Comparison of ENCODE assay signal across 8 cellular contexts in the genomic region with DNA sequence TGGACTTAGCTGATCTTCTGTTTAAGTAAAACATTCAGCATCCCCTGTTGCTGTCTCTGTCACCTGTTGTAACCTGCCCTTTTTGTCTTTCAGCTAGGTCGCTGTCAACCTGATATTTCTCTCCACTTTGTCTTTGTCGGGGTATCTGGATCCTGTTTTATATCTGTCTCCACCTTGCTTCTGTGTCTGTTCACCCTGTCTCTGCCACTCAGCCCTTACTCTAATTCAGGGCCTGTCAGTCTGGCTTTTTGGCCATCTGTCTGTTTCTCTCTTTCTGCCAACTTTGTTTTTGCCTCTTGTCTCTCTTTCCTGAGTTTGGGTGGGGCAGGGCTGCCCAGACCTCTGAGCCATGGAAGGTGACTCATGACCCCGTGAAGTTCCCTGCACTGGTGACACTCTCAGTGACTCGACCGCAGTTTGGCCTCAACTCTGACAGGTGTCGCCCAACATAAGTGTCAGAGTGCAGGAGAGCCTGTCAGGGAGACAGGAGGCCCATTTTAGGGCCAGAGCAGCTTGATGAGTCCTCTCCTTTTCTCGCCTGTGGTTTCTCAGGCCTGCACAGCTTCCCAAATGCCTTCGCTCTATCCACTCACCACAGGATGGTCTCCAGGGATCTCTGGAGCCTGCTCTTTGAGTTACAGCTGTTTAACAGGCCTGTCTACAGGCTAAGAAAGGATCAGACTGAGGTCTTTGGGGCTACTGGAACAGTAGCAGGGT. TPM values are rescaled to one million over a fixed set of nuclear protein-coding genes. Genes with fewer than 3 reads are reported as not detected.
DNase-seq lines count a peak whose midpoint lies in the region; ATAC-seq and TF ChIP-seq lines count a peak whose summit lies in the region.

No MANE protein-coding gene starts in this region.

- POLR2A ChIA-PET in RWPE1 (lab: Yijun Ruan, JAX; ENCODE audit: low non-redundant PET) = interaction anchor here (0.6 to 1.6 kb wide), 2 partner anchors 12 to 16 kb away, joined by 4 to 8 read pairs; no protein-coding TSS in a partner anchor

- H3K4me1 ChIP-seq in heart left ventricle = peaks cover 0 to 54% (median 43%) of the 10 kb centered on the region in 12 donors

- H3K36me3 ChIP-seq in heart left ventricle = peaks cover 0 to 25% (median 18%) of the 10 kb centered on the region in 9 donors

- CTCF ChIA-PET in RWPE1 (lab: Yijun Ruan, JAX) = interaction anchor here (0.5 to 1.7 kb wide), 4 partner anchors 11 to 516 kb away, joined by 3 to 6 read pairs (median 3); no protein-coding TSS in a partner anchor

- 6 to 13% (median 11%) methylated on average over 8 of the region's 8 CpGs for WGBS in heart left ventricle, 4 donors

- peak in 1 of 2 donors; percentile 22 for TF ChIP-seq POLR2A in heart left ventricle (IDR thresholded peaks at IDR 0.05)

- H3K27me3 ChIP-seq in heart left ventricle = no peaks in the 10 kb centered on the region

- no peaks in the 10 kb centered on the region for H3K9me3 ChIP-seq in heart left ventricle

- H3K4me3 ChIP-seq in heart left ventricle (peak overlapping the region; percentile 76 to 98 (median 88)), skeletal muscle cell (ENCODE audit: low read depth, low read length) (peak overlapping the region; percentile 90)

- intact Hi-C loops in heart left ventricle (cut with DNase I) = no loop called here

- no peak for TF ChIP-seq CTCF in RWPE1 (conservative IDR thresholded peaks at IDR 0.05; ENCODE audit: low read depth)
- no peak for TF ChIP-seq CTCF in heart left ventricle (IDR thresholded peaks at IDR 0.05)

- ATAC-seq in HG03060 (IDR thresholded peaks at IDR 0.05; ENCODE audit: low read depth, unreplicated experiment) = peak; percentile 86
- peak; percentile 67 to 88 (median 85) for ATAC-seq in heart left ventricle

- peak overlapping the region; percentile 86 for H3K27ac ChIP-seq in RWPE1
- peak overlapping the region; percentile 92 to 98 (median 96) for H3K27ac ChIP-seq in heart left ventricle

- peak; percentile 89 for DNase-seq in NK-92 treated with Interleukin-12 subunit alpha and Interleukin-12 subunit beta, amount 100 ng/mL, for 24 hours (lab: John Stamatoyannopoulos, UW)
- no peak for DNase-seq in NK-92 (lab: John Stamatoyannopoulos, UW; ENCODE audit: unreplicated experiment)
- DNase-seq in RWPE1 (ENCODE audit: low spot score) = peak; percentile 41
- DNase-seq in activated naive CD4-positive, alpha-beta T cell (lab: John Stamatoyannopoulos, UW) = peak; percentile 15 to 31 (median 18)
- DNase-seq in heart left ventricle = peak; percentile 62 to 90 (median 68)
- peak; percentile 90 for DNase-seq in skeletal muscle cell (ENCODE audit: low read depth)
- DNase-seq in NCI-H524 treated with DMSO at 0.1 percent for 48 hours (lab: John Stamatoyannopoulos, UW) = no peak

RNA-seq across cellular contexts. Expression of a gene that starts 0.9 kb away (rescaled TPM):
- total RNA-seq in heart left ventricle = 10 to 100 TPM; 18.0 to 42.8 (median 36.2) TPM
- polyA plus RNA-seq in heart left ventricle = 10 to 100 TPM; 10.7 to 18.5 TPM

RNA-seq across cellular contexts. Expression of a gene that starts 54.7 kb away (rescaled TPM):
- 1 to 10 TPM; 3.7 to 8.2 (median 5.2) TPM for total RNA-seq in heart left ventricle
- 1 to 10 TPM; 2.2 to 3.4 TPM for polyA plus RNA-seq in heart left ventricle

Comparison
In these comparisons a context has a peak if more than half of its experiments do, and no peak if none do; other contexts are left out.
1. DNase-seq: peak in NK-92 treated with Interleukin-12 subunit alpha and Interleukin-12 subunit beta, amount 100 ng/mL, for 24 hours (single experiment), RWPE1 (single experiment), activated naive CD4-positive, alpha-beta T cell (4 of 4), heart left ventricle (5 of 5) and skeletal muscle cell (single experiment); none in NK-92 (single experiment) and NCI-H524 treated with DMSO at 0.1 percent for 48 hours (single experiment).